8 cellular contexts compared by ENCODE assay signal in the genomic region with DNA sequence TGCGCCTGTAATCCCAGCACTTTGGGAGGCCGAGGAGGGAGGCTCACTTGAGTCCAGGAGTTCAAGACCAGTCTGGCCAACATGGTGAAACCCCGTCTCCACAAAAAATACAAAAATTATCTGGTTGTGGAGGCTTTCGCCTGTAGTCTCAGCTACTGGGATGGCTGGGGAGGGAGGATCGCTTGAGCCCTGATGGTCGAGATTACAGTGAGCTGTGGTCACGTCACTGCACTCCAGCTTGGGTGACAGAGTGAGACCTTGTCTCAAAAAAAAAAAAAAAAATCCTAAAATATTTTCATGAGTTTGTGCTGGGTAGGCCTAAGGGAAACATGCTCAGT. TPM values are rescaled to one million over a fixed set of nuclear protein-coding genes. Genes with fewer than 3 reads are reported as not detected.
DNase-seq lines count a peak whose midpoint lies in the region; TF ChIP-seq lines count a peak whose summit lies in the region.
"Not testable (repeated sequence)": the region's sequence is repeated elsewhere in the genome, so short reads cannot be mapped to it uniquely, and the experiment has no call there.

No MANE protein-coding gene starts in this region.

- not testable (repeated sequence) for H4K20me1 ChIP-seq in BLaER1 treated with 17β-estradiol and CSF1 and Interleukin-3, amounts not matched to agents 10 nM and 100 nM; OCI-LY3 (ENCODE audit: insufficient read depth, low read length)

- peak overlapping the region; percentile 70; the same call in 1 of the 2 replicates for H2AFZ ChIP-seq in OCI-LY3 (ENCODE audit: low read depth, low read length)

- not testable (repeated sequence) for TF ChIP-seq CTCF in OCI-LY3 (IDR thresholded peaks at IDR 0.05; ENCODE audit: low read depth, low read length); dorsolateral prefrontal cortex (IDR thresholded peaks at IDR 0.05 in 54 of 56, conservative IDR thresholded peaks at IDR 0.05 in 2 of 56; ENCODE audit: low read depth in 1 of 56, partially characterized antibody in 56 of 56); neural crest cell (conservative IDR thresholded peaks at IDR 0.05); suprapubic skin (IDR thresholded peaks at IDR 0.05)

- DNase-seq in H7; activated T-helper 2 cell treated with anti-CD3 and anti-CD28 coated beads, Interferon-gamma antibody, Interleukin-2, Interleukin-4, amounts not matched to agents 10 μg/mL and 5 μg/mL and 100 μg/mL, durations not matched to agents 14 hours and 24 hours and 36 hours (ENCODE audit: low spot score); dorsolateral prefrontal cortex; neural crest cell (ENCODE audit: low read depth, low spot score); suprapubic skin (ENCODE audit: low spot score in 2 of 2): not testable (repeated sequence)

- H3K27me3 ChIP-seq in BLaER1 treated with 17β-estradiol and CSF1 and Interleukin-3, amounts not matched to agents 10 nM and 100 nM; H7 (ENCODE audit: control insufficient read depth, insufficient read depth, low read length); OCI-LY3 (ENCODE audit: low read depth, low read length); dorsolateral prefrontal cortex; iPS-15b (ENCODE audit: control insufficient read depth, insufficient read depth, low read length); suprapubic skin: not testable (repeated sequence)

- not testable (repeated sequence) for H3K9me3 Mint-ChIP-seq in activated T-helper 2 cell treated with anti-CD3 and anti-CD28 coated beads, Interferon-gamma antibody, Interleukin-2, Interleukin-4, amounts not matched to agents 10 μg/mL and 5 μg/mL and 100 μg/mL, durations not matched to agents 14 hours and 24 hours and 36 hours; neural crest cell

- H3K4me3 ChIP-seq in BLaER1 treated with 17β-estradiol and CSF1 and Interleukin-3, amounts not matched to agents 10 nM and 100 nM, result peak overlapping the region; percentile 69 to 80 (median 76)
- H3K4me3 ChIP-seq in H7 (ENCODE audit: insufficient read depth, low read depth, low read length) (peak overlapping the region; percentile 84), OCI-LY3 (ENCODE audit: low read length) (peak overlapping the region; percentile 96), dorsolateral prefrontal cortex (peak overlapping the region; percentile 61 to 96 (median 86)), iPS-15b (ENCODE audit: low read depth, low read length) (peak overlapping the region; percentile 88), suprapubic skin (peak overlapping the region; percentile 74)

- peak overlapping the region; percentile 81 for H3K27ac Mint-ChIP-seq in activated T-helper 2 cell treated with anti-CD3 and anti-CD28 coated beads, Interferon-gamma antibody, Interleukin-2, Interleukin-4, amounts not matched to agents 10 μg/mL and 5 μg/mL and 100 μg/mL, durations not matched to agents 14 hours and 24 hours and 36 hours
- H3K27ac Mint-ChIP-seq in neural crest cell (ENCODE audit: unreplicated experiment), result not testable (repeated sequence)

- not testable (repeated sequence) for H3K27me3 Mint-ChIP-seq in activated T-helper 2 cell treated with anti-CD3 and anti-CD28 coated beads, Interferon-gamma antibody, Interleukin-2, Interleukin-4, amounts not matched to agents 10 μg/mL and 5 μg/mL and 100 μg/mL, durations not matched to agents 14 hours and 24 hours and 36 hours (ENCODE audit: low read depth); neural crest cell (ENCODE audit: low read depth)

- peak overlapping the region; percentile 95 for H3K4me3 Mint-ChIP-seq in activated T-helper 2 cell treated with anti-CD3 and anti-CD28 coated beads, Interferon-gamma antibody, Interleukin-2, Interleukin-4, amounts not matched to agents 10 μg/mL and 5 μg/mL and 100 μg/mL, durations not matched to agents 14 hours and 24 hours and 36 hours (ENCODE audit: low read depth)
- peak overlapping the region; percentile 95 for H3K4me3 Mint-ChIP-seq in neural crest cell

- peak overlapping the region in 10 of 11 experiments; percentile 77 to 89 (median 86); a peak in 16 of 22 replicates for H3K9ac ChIP-seq in BLaER1 treated with 17β-estradiol and CSF1 and Interleukin-3, amounts not matched to agents 10 nM and 100 nM
- peak overlapping the region; percentile 81 for H3K9ac ChIP-seq in OCI-LY3 (ENCODE audit: low read length)
- H3K9ac ChIP-seq in iPS-15b (ENCODE audit: low read depth, low read length), result not testable (repeated sequence)

- H3K27ac ChIP-seq in BLaER1 treated with 17β-estradiol and CSF1 and Interleukin-3, amounts not matched to agents 10 nM and 100 nM, result peak overlapping the region in 7 of 11 experiments; percentile 37 to 86 (median 80); a peak in 10 of 22 replicates
- H3K27ac ChIP-seq in OCI-LY3 (ENCODE audit: low read length), result not testable (repeated sequence)
- H3K27ac ChIP-seq in dorsolateral prefrontal cortex, result peak overlapping the region in 58 of 59 donors; percentile 43 to 97 (median 90)
- H3K27ac ChIP-seq in suprapubic skin, result peak overlapping the region; percentile 97

- H3K9me3 ChIP-seq in BLaER1 treated with 17β-estradiol and CSF1 and Interleukin-3, amounts not matched to agents 10 nM and 100 nM (replicated peaks in 1 of 11); OCI-LY3 (ENCODE audit: insufficient read depth, low read length); iPS-15b (ENCODE audit: control insufficient read depth, insufficient read depth, low read length); suprapubic skin: not testable (repeated sequence)

- not testable (repeated sequence) for TF ChIP-seq EP300 in suprapubic skin (IDR thresholded peaks at IDR 0.05)

- peaks cover 18% of the 10 kb centered on the region for H3K36me3 Mint-ChIP-seq in activated T-helper 2 cell treated with anti-CD3 and anti-CD28 coated beads, Interferon-gamma antibody, Interleukin-2, Interleukin-4, amounts not matched to agents 10 μg/mL and 5 μg/mL and 100 μg/mL, durations not matched to agents 14 hours and 24 hours and 36 hours (ENCODE audit: low read depth)
- not testable (repeated sequence) for H3K36me3 Mint-ChIP-seq in neural crest cell (ENCODE audit: low read depth)

- H3K4me1 Mint-ChIP-seq in activated T-helper 2 cell treated with anti-CD3 and anti-CD28 coated beads, Interferon-gamma antibody, Interleukin-2, Interleukin-4, amounts not matched to agents 10 μg/mL and 5 μg/mL and 100 μg/mL, durations not matched to agents 14 hours and 24 hours and 36 hours (ENCODE audit: low read depth), result peaks cover 38% of the 10 kb centered on the region
- peaks cover 27% of the 10 kb centered on the region for H3K4me1 Mint-ChIP-seq in neural crest cell

- peaks cover 33 to 48% (median 39%) of the 10 kb centered on the region in 10 experiments for H3K4me1 ChIP-seq in BLaER1 treated with 17β-estradiol and CSF1 and Interleukin-3, amounts not matched to agents 10 nM and 100 nM
- not testable (repeated sequence) for H3K4me1 ChIP-seq in OCI-LY3 (ENCODE audit: low read length); iPS-15b (ENCODE audit: control insufficient read depth, insufficient read depth, low read length)
- H3K4me1 ChIP-seq in suprapubic skin, result peaks cover 32% of the 10 kb centered on the region

- peaks cover 39% of the 10 kb centered on the region for H3K79me2 ChIP-seq in OCI-LY3 (ENCODE audit: low read length)

- H3K36me3 ChIP-seq in BLaER1 treated with 17β-estradiol and CSF1 and Interleukin-3, amounts not matched to agents 10 nM and 100 nM; H7 (replicated peaks; ENCODE audit: control insufficient read depth, insufficient read depth, low read length); OCI-LY3 (replicated peaks; ENCODE audit: low read depth, low read length); iPS-15b (ENCODE audit: control insufficient read depth, insufficient read depth, low read length); suprapubic skin: not testable (repeated sequence)

- intact Hi-C loops in activated T-helper 2 cell treated with anti-CD3 and anti-CD28 coated beads, Interferon-gamma antibody, Interleukin-2, Interleukin-4, amounts not matched to agents 10 μg/mL and 5 μg/mL and 100 μg/mL, durations not matched to agents 14 hours and 24 hours and 36 hours (cut with micrococcal nuclease), result loop anchor here (1.0 to 5.0 kb wide), 6 partner anchors 15 to 543 kb away; partner anchors contain the start of genes C11orf65 and POGLUT3
- intact Hi-C loops in dorsolateral prefrontal cortex (cut with DNase I), result loop anchor here (5.0 kb wide), 3 partner anchors 101 to 541 kb away; partner anchors contain the start of genes ATM (in 2 of the 2), NPAT (in 2 of the 2) and CUL5 (in 1 of the 2)

- peak overlapping the region; percentile 62 to 95 (median 87) for H3K4me2 ChIP-seq in BLaER1 treated with 17β-estradiol and CSF1 and Interleukin-3, amounts not matched to agents 10 nM and 100 nM
- H3K4me2 ChIP-seq in OCI-LY3 (ENCODE audit: low read length), result peak overlapping the region; percentile 78

- TF ChIP-seq POLR2A in suprapubic skin (IDR thresholded peaks at IDR 0.05), result not testable (repeated sequence)

- WGBS in suprapubic skin, result 64% methylated on average over 7 of the region's 7 CpGs

RNA-seq across cellular contexts. Expression of gene ACAT1, which starts 0.5 kb away (rescaled TPM):
- total RNA-seq in H7 (2014; rRNA removed; shearing (Covaris generic)), result 28.9 and 39.1 TPM in 2 replicates
- total RNA-seq in activated T-helper 2 cell treated with anti-CD3 and anti-CD28 coated beads, Interferon-gamma antibody, Interleukin-2, Interleukin-4, amounts not matched to agents 10 μg/mL and 5 μg/mL and 100 μg/mL, durations not matched to agents 14 hours and 24 hours and 36 hours, result 66.8 and 76.6 TPM in 2 replicates
- total RNA-seq in dorsolateral prefrontal cortex, result 10 to 100 TPM; 44.7 to 96.1 (median 72.4) TPM
- 44.6 and 45.6 TPM in 2 replicates for total RNA-seq in neural crest cell
- 100 to 1,000 TPM in 2 of 4 donors, 10 to 100 TPM in 2; 84.1 to 131 (median 108) TPM for total RNA-seq in suprapubic skin
